Comparison of ENCODE assay signal across 1 cellular context in the genomic region with DNA sequence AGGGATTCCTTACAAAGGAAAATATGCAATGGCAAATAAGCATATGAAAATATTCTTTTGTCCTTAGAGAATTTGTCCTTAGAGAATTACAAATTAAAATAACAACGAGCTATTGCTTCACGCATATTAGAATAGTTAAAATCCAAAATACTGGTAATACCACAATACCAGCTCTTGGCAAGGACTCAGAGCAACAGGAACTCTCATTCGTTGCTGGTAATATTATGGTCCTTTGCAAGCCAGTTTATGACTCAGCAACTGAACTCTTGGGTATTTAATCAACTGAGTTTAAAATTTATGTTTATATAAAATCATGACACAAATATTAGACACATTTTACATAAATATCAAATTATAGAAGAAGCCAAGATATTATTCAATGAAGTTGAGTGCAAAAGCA.
TF ChIP-seq lines count a peak whose summit lies in the region.

No MANE protein-coding gene starts in this region.

TF ChIP-seq in H1, 55 proteins besides CTCF, POLR2A, EP300 and RAD21 (continued from another document):
- no peak for TF ChIP-seq NRF1 (IDR thresholded peaks at IDR 0.05; ENCODE audit: low read depth, low read length)
- TF ChIP-seq KDM1A (IDR thresholded peaks at IDR 0.05; ENCODE audit: borderline replicate concordance, low read length), result no peak
